ENCODE assay signal across 8 cellular contexts in genomic region chr3:27721717-27722564, GRCh38. TPM values are rescaled to one million over a fixed set of nuclear protein-coding genes. Genes with fewer than 3 reads are reported as not detected.
A peak's percentile ranks its signal among the peaks of the same experiment; 100 is the strongest.
DNase-seq lines count a peak whose midpoint lies in the region; ATAC-seq, FAIRE-seq and TF ChIP-seq lines count a peak whose summit lies in the region.

TSS of gene EOMES (minus strand) at chr3:27722323. CDS start at chr3:27722294, 29 bp downstream.

- CTCF ChIA-PET in A549 (lab: Yijun Ruan, JAX) = interaction anchor here (0.6 to 6.1 kb wide), 73 partner anchors 10 to 963 kb away, joined by 3 to 74 read pairs (median 4); partner anchors contain the start of genes AZI2 and ZCWPW2
- CTCF ChIA-PET in activated CD4-positive, alpha-beta memory T cell treated with anti-CD3 and anti-CD28 coated beads, Interleukin-2, amount 10 ng/mL, durations not matched to agents 7 days and 5 days (lab: Charles Lee) = interaction anchor here (0.6 to 5.4 kb wide), 38 partner anchors 10 to 629 kb away, joined by 3 to 109 read pairs (median 4); partner anchors contain the start of genes AZI2 and ZCWPW2

- peaks cover 79% of the 10 kb centered on the region for H3K27me3 Mint-ChIP-seq in activated CD4-positive, alpha-beta memory T cell treated with anti-CD3 and anti-CD28 coated beads, Interleukin-2, amount 10 ng/mL, durations not matched to agents 7 days and 5 days
- H3K27me3 Mint-ChIP-seq in endodermal cell (ENCODE audit: insufficient read depth) = peaks cover 35% of the 10 kb centered on the region
- H3K27me3 Mint-ChIP-seq in natural killer cell treated with Interleukin-12 subunit alpha and Interleukin-12 subunit beta and Interleukin-15 and Interleukin-18, amount 100 ng/mL, for 72 hours = peaks cover 20 to 26% of the 10 kb centered on the region in 2 donors

- WGBS in A549 (ENCODE audit: missing lambda C conversion rate) = 0% methylated on average over 22 of the region's 81 CpGs
- 0% methylated on average over 43 to 81 of the region's 81 CpGs for WGBS in endodermal cell (ENCODE audit: insufficient coverage in 1 of 2, insufficient read length in 1 of 2), 2 experiments

- H3K4me3 ChIP-seq in A549 (peak within 1 kb of the TSS; percentile 58), endodermal cell (ENCODE audit: low read length) (peak within 1 kb of the TSS; percentile 90), upper lobe of right lung (peak within 1 kb of the TSS; percentile 39)

- intact Hi-C loops in upper lobe of right lung (cut with DNase I) = no loop called here

- peaks cover 4% of the 10 kb centered on the region; the same call in 2 of the 3 replicates for H3K4me1 ChIP-seq in A549
- H3K4me1 ChIP-seq in endodermal cell (ENCODE audit: control insufficient read depth, insufficient read depth, low read length) = peaks cover 9% of the 10 kb centered on the region
- peaks cover 18% of the 10 kb centered on the region for H3K4me1 ChIP-seq in upper lobe of right lung

- H3K4me3 Mint-ChIP-seq in activated CD4-positive, alpha-beta memory T cell treated with anti-CD3 and anti-CD28 coated beads, Interleukin-2, amount 10 ng/mL, durations not matched to agents 7 days and 5 days = peak within 1 kb of the TSS; percentile 84
- H3K4me3 Mint-ChIP-seq in endodermal cell = peak within 1 kb of the TSS; percentile 99
- H3K4me3 Mint-ChIP-seq in natural killer cell treated with Interleukin-12 subunit alpha and Interleukin-12 subunit beta and Interleukin-15 and Interleukin-18, amount 100 ng/mL, for 72 hours = peak within 1 kb of the TSS; percentile 100

- H3K27ac Mint-ChIP-seq in activated CD4-positive, alpha-beta memory T cell treated with anti-CD3 and anti-CD28 coated beads, Interleukin-2, amount 10 ng/mL, durations not matched to agents 7 days and 5 days = peak within 1 kb of the TSS; percentile 60
- peak within 1 kb of the TSS; percentile 97 for H3K27ac Mint-ChIP-seq in endodermal cell
- H3K27ac Mint-ChIP-seq in natural killer cell treated with Interleukin-12 subunit alpha and Interleukin-12 subunit beta and Interleukin-15 and Interleukin-18, amount 100 ng/mL, for 72 hours = peak within 1 kb of the TSS; percentile 98 to 99

- no peak for TF ChIP-seq EP300 in A549 (IDR thresholded peaks at IDR 0.05)

- H3K27ac ChIP-seq in A549 (peak within 1 kb of the TSS; percentile 77 to 94), endodermal cell (ENCODE audit: low read depth, low read length) (no peak within 1 kb of the TSS), upper lobe of right lung (peak within 1 kb of the TSS; percentile 42)

- peaks cover 42% of the 10 kb centered on the region for H3K4me1 Mint-ChIP-seq in activated CD4-positive, alpha-beta memory T cell treated with anti-CD3 and anti-CD28 coated beads, Interleukin-2, amount 10 ng/mL, durations not matched to agents 7 days and 5 days
- peaks cover 66% of the 10 kb centered on the region for H3K4me1 Mint-ChIP-seq in endodermal cell
- peaks cover 36 to 52% of the 10 kb centered on the region in 2 donors for H3K4me1 Mint-ChIP-seq in natural killer cell treated with Interleukin-12 subunit alpha and Interleukin-12 subunit beta and Interleukin-15 and Interleukin-18, amount 100 ng/mL, for 72 hours (ENCODE audit: low read depth in 2 of 2)

- TF ChIP-seq POLR2A in A549 (IDR thresholded peaks at IDR 0.05; ENCODE audit: low read length) = peak; percentile 72

- H3K27me3 ChIP-seq in endodermal cell (ENCODE audit: control insufficient read depth, insufficient read depth, low read length, poor library complexity, severe bottlenecking) (peaks cover 29% of the 10 kb centered on the region), upper lobe of right lung (peaks cover 91% of the 10 kb centered on the region)

- FAIRE-seq in A549 (lab: Jason Lieb, UNC) = no peak

- peak; percentile 86 for TF ChIP-seq CTCF in A549 (IDR thresholded peaks at IDR 0.05)
- TF ChIP-seq CTCF in endodermal cell (conservative IDR thresholded peaks at IDR 0.05) = peak; percentile 75
- peak; percentile 28 for TF ChIP-seq CTCF in upper lobe of right lung (IDR thresholded peaks at IDR 0.05)

- DNase-seq in A549 (ENCODE audit: low read depth in 1 of 2, low spot score in 1 of 2) (peak; percentile 86 to 89), NCI-H524 treated with DMSO at 0.1 percent for 48 hours (lab: John Stamatoyannopoulos, UW) (peak; percentile 58), endodermal cell (peak; percentile 89), upper lobe of right lung (no peak)
- DNase-seq in activated CD4-positive, alpha-beta memory T cell treated with anti-CD3 and anti-CD28 coated beads, Interleukin-2, amount 10 ng/mL, durations not matched to agents 7 days and 5 days = peak; percentile 78
- DNase-seq in natural killer cell treated with Interleukin-12 subunit alpha and Interleukin-12 subunit beta and Interleukin-15 and Interleukin-18, amount 100 ng/mL, for 72 hours (ENCODE audit: low spot score) = peak; percentile 87

- peak; percentile 48 to 85; a peak in 4 of 5 replicates for TF ChIP-seq RAD21 in A549 (conservative IDR thresholded peaks at IDR 0.05 in 1 of 2, IDR thresholded peaks at IDR 0.05 in 1 of 2)

- no peaks in the 10 kb centered on the region for H3K9me3 Mint-ChIP-seq in activated CD4-positive, alpha-beta memory T cell treated with anti-CD3 and anti-CD28 coated beads, Interleukin-2, amount 10 ng/mL, durations not matched to agents 7 days and 5 days
- no peaks in the 10 kb centered on the region for H3K9me3 Mint-ChIP-seq in endodermal cell
- no peaks in the 10 kb centered on the region for H3K9me3 Mint-ChIP-seq in natural killer cell treated with Interleukin-12 subunit alpha and Interleukin-12 subunit beta and Interleukin-15 and Interleukin-18, amount 100 ng/mL, for 72 hours

- H3K4me2 ChIP-seq in A549 = peak within 1 kb of the TSS; percentile 95

- H3K9ac ChIP-seq in endodermal cell (ENCODE audit: extremely low read depth, low read length, poor library complexity, severe bottlenecking) = peak within 1 kb of the TSS; percentile 96

- POLR2A ChIA-PET in A549 (lab: Yijun Ruan, JAX) = interaction anchor here (0.6 to 2.3 kb wide), 7 partner anchors 9 to 627 kb away, joined by 3 to 15 read pairs (median 5); partner anchors contain the start of genes AZI2, CMC1 and ZCWPW2
- POLR2A ChIA-PET in activated CD4-positive, alpha-beta memory T cell treated with anti-CD3 and anti-CD28 coated beads, Interleukin-2, amount 10 ng/mL, durations not matched to agents 7 days and 5 days (lab: Charles Lee) = interaction anchor here (0.6 to 5.3 kb wide), 11 partner anchors 9 to 627 kb away, joined by 3 to 35 read pairs (median 5); partner anchors contain the start of genes AZI2 and ZCWPW2

- no peaks in the 10 kb centered on the region for H3K9me3 ChIP-seq in A549
- H3K9me3 ChIP-seq in endodermal cell (ENCODE audit: control insufficient read depth, low read length) = no peaks in the 10 kb centered on the region
- H3K9me3 ChIP-seq in upper lobe of right lung = no peaks in the 10 kb centered on the region

- H3K36me3 Mint-ChIP-seq in activated CD4-positive, alpha-beta memory T cell treated with anti-CD3 and anti-CD28 coated beads, Interleukin-2, amount 10 ng/mL, durations not matched to agents 7 days and 5 days (ENCODE audit: low read depth) = peaks cover 20% of the 10 kb centered on the region
- H3K36me3 Mint-ChIP-seq in endodermal cell (ENCODE audit: low read depth) = peaks cover 41% of the 10 kb centered on the region
- peaks cover 34% of the 10 kb centered on the region for H3K36me3 Mint-ChIP-seq in natural killer cell treated with Interleukin-12 subunit alpha and Interleukin-12 subunit beta and Interleukin-15 and Interleukin-18, amount 100 ng/mL, for 72 hours

- H3K36me3 ChIP-seq in endodermal cell (ENCODE audit: control insufficient read depth, insufficient read depth, low read length) = peaks cover 35% of the 10 kb centered on the region
- no peaks in the 10 kb centered on the region for H3K36me3 ChIP-seq in upper lobe of right lung

- ATAC-seq in A549 (peak; percentile 88 to 92), GM18861 (IDR thresholded peaks at IDR 0.05; ENCODE audit: unreplicated experiment) (peak; percentile 61), HG03064 (IDR thresholded peaks at IDR 0.05; ENCODE audit: low read depth, unreplicated experiment) (peak; percentile 63), upper lobe of right lung (peak; percentile 68)
- ATAC-seq in natural killer cell treated with Interleukin-12 subunit alpha and Interleukin-12 subunit beta and Interleukin-15 and Interleukin-18, amount 100 ng/mL, for 72 hours = peak; percentile 78 to 82

TF ChIP-seq in A549, 52 proteins besides CTCF, POLR2A, EP300 and RAD21 (continues in another document):
- TF ChIP-seq TP53 (CRISPR knock-in tag; IDR thresholded peaks at IDR 0.05) = no peak
- no peak for TF ChIP-seq CBX2 (IDR thresholded peaks at IDR 0.05; ENCODE audit: borderline replicate concordance, low read depth)
- peak; percentile 50; the same call in 1 of the 2 replicates for TF ChIP-seq MAX (IDR thresholded peaks at IDR 0.05)
- TF ChIP-seq BCL3 (IDR thresholded peaks at IDR 0.05) = 0 out of 3 replicates have a peak, but pooled peaks have one; percentile 28
- TF ChIP-seq SMC3 (IDR thresholded peaks at IDR 0.05) = peak; percentile 84
- no peak for TF ChIP-seq HOXB13 (CRISPR knock-in tag; IDR thresholded peaks at IDR 0.05; ENCODE audit: low read depth)

RNA-seq across cellular contexts. Expression of gene EOMES, which starts in this region (rescaled TPM):
- polyA plus RNA-seq in A549 (2011; rRNA removed) = 1.2 and 1.6 TPM in 2 replicates
- 0.57 and 0.74 TPM in 2 replicates for polyA plus RNA-seq in A549 (2012; cell fraction: cytosol; rRNA removed)
- 0.72 and 0.87 TPM in 2 replicates for polyA plus RNA-seq in A549 (2012; cell fraction: nucleus; rRNA removed)
- polyA plus RNA-seq in A549 (2017; fragmentation: RNase III; extraction: RNeasy Plus Mini Kit Qiagen cat#74134 plus additional on column Dnase treatment) = 0.74 to 1.0 TPM (median 0.84 TPM) in 3 replicates
- polyA minus RNA-seq in A549 (2011; rRNA and poly(A)+ RNA removed) = 0.83 and 1.7 TPM in 2 replicates
- 1 to 10 TPM; 4.6 to 5.6 TPM for total RNA-seq in activated CD4-positive, alpha-beta memory T cell treated with anti-CD3 and anti-CD28 coated beads, Interleukin-2, amount 10 ng/mL, durations not matched to agents 7 days and 5 days
- total RNA-seq in endodermal cell = 100 to 1,000 TPM; 182 to 283 TPM
- 35.9 TPM for polyA plus RNA-seq in endodermal cell (2013, experiment 1 of 2)
- polyA plus RNA-seq in endodermal cell (2013, experiment 2 of 2) = 48.4 TPM
- 100 to 1,000 TPM; 117 to 270 TPM for total RNA-seq in natural killer cell treated with Interleukin-12 subunit alpha and Interleukin-12 subunit beta and Interleukin-15 and Interleukin-18, amount 100 ng/mL, for 72 hours
- total RNA-seq in upper lobe of right lung = 1.2 TPM

Comparison
In these comparisons a context has a peak if more than half of its experiments do, and no peak if none do; other contexts are left out.
1. RNA of gene EOMES (total RNA-seq): 182 to 283 TPM in endodermal cell and 117 to 270 TPM in natural killer cell treated with Interleukin-12 subunit alpha and Interleukin-12 subunit beta and Interleukin-15 and Interleukin-18, amount 100 ng/mL, for 72 hours; 4.6 to 5.6 TPM in activated CD4-positive, alpha-beta memory T cell treated with anti-CD3 and anti-CD28 coated beads, Interleukin-2, amount 10 ng/mL, durations not matched to agents 7 days and 5 days and 1.2 TPM in upper lobe of right lung (single experiment); every median in the first group is over 10 times any median in the second.
2. H3K4me3 ChIP-seq: peak in every context shown above with its lines; median percentile 90 in endodermal cell; 58 in A549; 39 in upper lobe of right lung.
3. CTCF ChIP-seq: peak in every context shown above with its lines; median percentile 86 in A549; 75 in endodermal cell; 28 in upper lobe of right lung.
4. Peak in every context shown above with its lines, with median percentiles within 50 percentile points of each other: ATAC-seq, H3K27ac Mint-ChIP-seq and H3K4me3 Mint-ChIP-seq.